In the genomic region with DNA sequence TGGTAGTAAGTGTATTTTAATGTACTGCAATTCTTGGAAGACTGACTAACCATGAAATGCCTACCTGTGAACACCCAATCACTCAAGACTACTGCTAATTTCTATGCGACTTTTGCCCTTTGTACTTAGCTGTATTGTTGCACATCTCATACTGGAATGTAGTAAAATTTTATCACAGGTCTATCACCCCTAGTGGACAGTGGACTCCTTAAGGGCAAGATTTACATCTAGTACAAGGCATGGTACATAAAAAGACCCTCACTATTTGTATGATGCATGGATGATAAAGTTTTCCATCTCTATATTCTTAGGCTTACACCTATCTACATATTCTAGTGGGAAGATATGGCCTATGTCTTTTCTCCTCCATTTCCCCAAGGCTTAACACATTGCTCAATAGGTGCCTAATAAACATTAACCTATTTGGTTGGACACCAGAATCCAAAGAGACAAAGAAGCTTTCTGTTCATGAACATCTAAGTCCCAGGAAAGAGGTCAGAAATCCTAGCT, we compare ENCODE assay signal across 17 cellular contexts. TPM values are rescaled to one million over a fixed set of nuclear protein-coding genes. Genes with fewer than 3 reads are reported as not detected.
DNase-seq lines count a peak whose midpoint lies in the region; ATAC-seq and TF ChIP-seq lines count a peak whose summit lies in the region.
"Had no signal": no experiment of that assay in that cellular context is flagged by ENCODE, and none has a peak within 500 bp of the region (broad histone marks: within the 10 kb centered on the region; RNA-seq: fewer than 3 reads in every experiment).

No MANE protein-coding gene starts in this region.

- no peak overlapping the region for H3K27ac Mint-ChIP-seq in nephron
- no peak overlapping the region for H3K27ac Mint-ChIP-seq in activated T-helper 1 cell treated with anti-CD3 and anti-CD28 coated beads, Interleukin-12 subunit alpha, Interleukin-12 subunit beta, Interleukin-2, Interleukin-4 antibody, amounts not matched to agents 30 ng/mL and 10 ng/mL and 1 ng/mL, durations not matched to agents 14 hours and 24 hours and 36 hours
- H3K27ac Mint-ChIP-seq: activated CD8-positive, alpha-beta memory T cell treated with anti-CD3 and anti-CD28 coated beads, Interleukin-2, amount 10 ng/mL, durations not matched to agents 7 days and 5 days; activated naive CD4-positive, alpha-beta T cell treated with anti-CD3 and anti-CD28 coated beads, Interleukin-2, amount 50 U/mL, for 24 hours; dendritic cell treated with granulocyte-macrophage colony-stimulating factor and Interleukin-4, amounts not matched to agents 40 ng/mL and 50 ng/mL, for 4 days had no signal

- H3K9me3 Mint-ChIP-seq in nephron, result no peaks in the 10 kb centered on the region
- peaks cover 7% of the 10 kb centered on the region for H3K9me3 Mint-ChIP-seq in activated T-helper 1 cell treated with anti-CD3 and anti-CD28 coated beads, Interleukin-12 subunit alpha, Interleukin-12 subunit beta, Interleukin-2, Interleukin-4 antibody, amounts not matched to agents 30 ng/mL and 10 ng/mL and 1 ng/mL, durations not matched to agents 14 hours and 24 hours and 36 hours
- H3K9me3 Mint-ChIP-seq: activated naive CD4-positive, alpha-beta T cell treated with anti-CD3 and anti-CD28 coated beads, Interleukin-2, amount 50 U/mL, for 24 hours had no signal

- H3K36me3 ChIP-seq in left ventricle myocardium inferior, result peaks cover 28% of the 10 kb centered on the region

- H3K4me3 Mint-ChIP-seq in nephron, result no peak overlapping the region
- H3K4me3 Mint-ChIP-seq in activated T-helper 1 cell treated with anti-CD3 and anti-CD28 coated beads, Interleukin-12 subunit alpha, Interleukin-12 subunit beta, Interleukin-2, Interleukin-4 antibody, amounts not matched to agents 30 ng/mL and 10 ng/mL and 1 ng/mL, durations not matched to agents 14 hours and 24 hours and 36 hours, result no peak overlapping the region
- H3K4me3 Mint-ChIP-seq: activated CD8-positive, alpha-beta memory T cell treated with anti-CD3 and anti-CD28 coated beads, Interleukin-2, amount 10 ng/mL, durations not matched to agents 7 days and 5 days; activated naive CD4-positive, alpha-beta T cell treated with anti-CD3 and anti-CD28 coated beads, Interleukin-2, amount 50 U/mL, for 24 hours; dendritic cell treated with granulocyte-macrophage colony-stimulating factor and Interleukin-4, amounts not matched to agents 40 ng/mL and 50 ng/mL, for 4 days had no signal

- ATAC-seq in HG03457 (IDR thresholded peaks at IDR 0.05; ENCODE audit: unreplicated experiment) (no peak), GM21737 (IDR thresholded peaks at IDR 0.05; ENCODE audit: unreplicated experiment) (no peak), HG03378 (IDR thresholded peaks at IDR 0.05; ENCODE audit: unreplicated experiment) (no peak)
- ATAC-seq: activated CD8-positive, alpha-beta memory T cell treated with anti-CD3 and anti-CD28 coated beads, Interleukin-2, amount 10 ng/mL, durations not matched to agents 7 days and 5 days had no signal

- no peak for DNase-seq in left ventricle myocardium inferior
- DNase-seq in cardiac septum (ENCODE audit: low spot score), result no peak
- peak; percentile 10 for DNase-seq in choroid plexus epithelial cell (ENCODE audit: low read depth)
- DNase-seq in activated T-helper 1 cell treated with anti-CD3 and anti-CD28 coated beads, Interleukin-12 subunit alpha, Interleukin-12 subunit beta, Interleukin-2, Interleukin-4 antibody, amounts not matched to agents 30 ng/mL and 10 ng/mL and 1 ng/mL, durations not matched to agents 14 hours and 24 hours and 36 hours (ENCODE audit: low spot score), result no peak
- DNase-seq: activated CD8-positive, alpha-beta memory T cell treated with anti-CD3 and anti-CD28 coated beads, Interleukin-2, amount 10 ng/mL, durations not matched to agents 7 days and 5 days; H7; islet precursor cell; NCI-H2171; NK-92 treated with Interleukin-12 subunit alpha and Interleukin-12 subunit beta, amount 100 ng/mL, for 24 hours; sigmoid colon had no signal

- TF ChIP-seq CTCF in left ventricle myocardium inferior (IDR thresholded peaks at IDR 0.05; ENCODE audit: borderline replicate concordance), result no peak
- TF ChIP-seq CTCF in choroid plexus epithelial cell (conservative IDR thresholded peaks at IDR 0.05; ENCODE audit: low read depth, low read length), result no peak
- TF ChIP-seq CTCF in nephron (IDR thresholded peaks at IDR 0.05; ENCODE audit: unreplicated experiment in 3 of 3), result peak in 2 of 3 experiments; percentile 13 to 19

- H3K4me1 Mint-ChIP-seq in nephron, result peaks cover 4% of the 10 kb centered on the region
- H3K4me1 Mint-ChIP-seq in activated T-helper 1 cell treated with anti-CD3 and anti-CD28 coated beads, Interleukin-12 subunit alpha, Interleukin-12 subunit beta, Interleukin-2, Interleukin-4 antibody, amounts not matched to agents 30 ng/mL and 10 ng/mL and 1 ng/mL, durations not matched to agents 14 hours and 24 hours and 36 hours (ENCODE audit: low read depth), result no peaks in the 10 kb centered on the region
- H3K4me1 Mint-ChIP-seq: activated CD8-positive, alpha-beta memory T cell treated with anti-CD3 and anti-CD28 coated beads, Interleukin-2, amount 10 ng/mL, durations not matched to agents 7 days and 5 days had no signal

- H3K27me3 ChIP-seq in left ventricle myocardium inferior (ENCODE audit: low read depth), result no peaks in the 10 kb centered on the region
- H3K27me3 ChIP-seq: sigmoid colon had no signal

- H3K4me3 ChIP-seq in left ventricle myocardium inferior (no peak overlapping the region), choroid plexus epithelial cell (ENCODE audit: low read depth, low read length) (no peak overlapping the region)
- H3K4me3 ChIP-seq: A549, sigmoid colon had no signal

- no peaks in the 10 kb centered on the region for H3K27me3 Mint-ChIP-seq in nephron (ENCODE audit: low read depth)
- no peaks in the 10 kb centered on the region for H3K27me3 Mint-ChIP-seq in activated T-helper 1 cell treated with anti-CD3 and anti-CD28 coated beads, Interleukin-12 subunit alpha, Interleukin-12 subunit beta, Interleukin-2, Interleukin-4 antibody, amounts not matched to agents 30 ng/mL and 10 ng/mL and 1 ng/mL, durations not matched to agents 14 hours and 24 hours and 36 hours (ENCODE audit: insufficient read depth)
- H3K27me3 Mint-ChIP-seq: activated CD8-positive, alpha-beta memory T cell treated with anti-CD3 and anti-CD28 coated beads, Interleukin-2, amount 10 ng/mL, durations not matched to agents 7 days and 5 days; activated naive CD4-positive, alpha-beta T cell treated with anti-CD3 and anti-CD28 coated beads, Interleukin-2, amount 50 U/mL, for 24 hours; dendritic cell treated with granulocyte-macrophage colony-stimulating factor and Interleukin-4, amounts not matched to agents 40 ng/mL and 50 ng/mL, for 4 days had no signal

- H3K4me1 ChIP-seq in left ventricle myocardium inferior, result peaks cover 19% of the 10 kb centered on the region

- H3K36me3 Mint-ChIP-seq in nephron (ENCODE audit: low read depth), result peaks cover 10% of the 10 kb centered on the region
- peaks cover 32% of the 10 kb centered on the region for H3K36me3 Mint-ChIP-seq in activated T-helper 1 cell treated with anti-CD3 and anti-CD28 coated beads, Interleukin-12 subunit alpha, Interleukin-12 subunit beta, Interleukin-2, Interleukin-4 antibody, amounts not matched to agents 30 ng/mL and 10 ng/mL and 1 ng/mL, durations not matched to agents 14 hours and 24 hours and 36 hours (ENCODE audit: low read depth)

- intact Hi-C loops in left ventricle myocardium inferior (cut with micrococcal nuclease) (no loop called here), cardiac septum (cut with DNase I) (no loop called here)
- intact Hi-C loops in activated T-helper 1 cell treated with anti-CD3 and anti-CD28 coated beads, Interleukin-12 subunit alpha, Interleukin-12 subunit beta, Interleukin-2, Interleukin-4 antibody, amounts not matched to agents 30 ng/mL and 10 ng/mL and 1 ng/mL, durations not matched to agents 14 hours and 24 hours and 36 hours (cut with micrococcal nuclease), result no loop called here

- no peaks in the 10 kb centered on the region for H3K9me3 ChIP-seq in left ventricle myocardium inferior (replicated peaks)
- H3K9me3 ChIP-seq: A549, sigmoid colon had no signal

- peak overlapping the region; percentile 44 for H3K27ac ChIP-seq in left ventricle myocardium inferior (replicated peaks)
- H3K27ac ChIP-seq: A549 had no signal

RNA-seq across cellular contexts. Expression of gene SERGEF, which starts 26.1 kb away (rescaled TPM):
- 13.1 TPM for total RNA-seq in left ventricle myocardium inferior
- 22.4 TPM for total RNA-seq in cardiac septum
- total RNA-seq in activated T-helper 1 cell treated with anti-CD3 and anti-CD28 coated beads, Interleukin-12 subunit alpha, Interleukin-12 subunit beta, Interleukin-2, Interleukin-4 antibody, amounts not matched to agents 30 ng/mL and 10 ng/mL and 1 ng/mL, durations not matched to agents 14 hours and 24 hours and 36 hours, result 24.5 and 32.8 TPM in 2 replicates

RNA-seq across cellular contexts. Expression of gene TPH1, which starts 59.3 kb away (rescaled TPM):
- total RNA-seq in left ventricle myocardium inferior (not detected), cardiac septum (0.30 TPM)
- total RNA-seq in activated T-helper 1 cell treated with anti-CD3 and anti-CD28 coated beads, Interleukin-12 subunit alpha, Interleukin-12 subunit beta, Interleukin-2, Interleukin-4 antibody, amounts not matched to agents 30 ng/mL and 10 ng/mL and 1 ng/mL, durations not matched to agents 14 hours and 24 hours and 36 hours, result 0.49 and 0.51 TPM in 2 replicates

Comparison
In these comparisons a context has a peak if more than half of its experiments do, and no peak if none do; other contexts are left out.
1. CTCF ChIP-seq: peak in nephron (2 of 3); none in left ventricle myocardium inferior (single experiment) and choroid plexus epithelial cell (single experiment).